Comparison of ENCODE assay signal across 8 cellular contexts in the genomic region with DNA sequence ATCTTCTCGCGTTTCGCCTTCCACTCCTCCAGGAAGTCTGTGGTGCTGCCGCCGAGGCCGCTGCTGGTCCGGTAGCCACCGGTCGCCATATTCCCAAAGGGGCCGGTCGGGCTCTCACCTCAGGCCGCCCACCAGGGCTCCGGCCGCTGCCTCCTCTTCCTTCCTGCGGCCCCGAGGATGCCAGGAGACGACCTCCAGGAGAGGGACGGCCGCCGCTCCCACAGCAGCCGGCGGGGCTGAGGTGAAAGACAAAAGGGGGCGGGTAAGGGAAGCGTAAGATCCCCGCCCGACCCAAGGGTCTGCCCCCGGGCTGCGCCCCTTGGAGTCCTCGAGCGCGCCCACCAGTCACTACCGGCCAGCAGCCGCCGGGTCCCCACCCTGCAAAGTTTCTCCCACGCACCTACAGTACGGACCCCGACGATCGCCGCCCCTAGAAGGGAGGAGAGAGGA. TPM values are rescaled to one million over a fixed set of nuclear protein-coding genes. Genes with fewer than 3 reads are reported as not detected.
A peak's percentile ranks its signal among the peaks of the same experiment; 100 is the strongest.
DNase-seq lines count a peak whose midpoint lies in the region; ATAC-seq and TF ChIP-seq lines count a peak whose summit lies in the region.

No MANE protein-coding gene starts in this region.

- intact Hi-C loops in PC-9 (cut with micrococcal nuclease; ENCODE audit: unreplicated experiment), result loop anchor here (1.0 to 5.0 kb wide), 2 partner anchors 270 to 283 kb away; no protein-coding TSS in a partner anchor

- CTCF ChIA-PET in PC-9 (lab: Charles Lee), result interaction anchor here (0.5 to 0.7 kb wide), 2 partner anchors 73 to 244 kb away, joined by 3 to 7 read pairs; no protein-coding TSS in a partner anchor

- peaks cover 66% of the 10 kb centered on the region for H3K79me2 ChIP-seq in PC-9 (ENCODE audit: low read depth)

- peak overlapping the region; percentile 82 for H3K4me3 ChIP-seq in PC-9
- peak overlapping the region; percentile 71 for H3K4me3 ChIP-seq in effector memory CD4-positive, alpha-beta T cell (ENCODE audit: insufficient read depth, low read depth, low read length, poor library complexity, severe bottlenecking)

- no peak for TF ChIP-seq CTCF in PC-9 (conservative IDR thresholded peaks at IDR 0.05)

- peaks cover 45% of the 10 kb centered on the region for H3K4me1 ChIP-seq in PC-9 (replicated peaks; ENCODE audit: insufficient read depth)
- H3K4me1 ChIP-seq in effector memory CD4-positive, alpha-beta T cell (ENCODE audit: control insufficient read depth, insufficient read depth, low read length, poor library complexity, severe bottlenecking), result no peaks in the 10 kb centered on the region

- H2AFZ ChIP-seq in PC-9, result peak overlapping the region; percentile 76

- peak overlapping the region in 2 of 10 donors; percentile 53 to 67 for H3K27ac Mint-ChIP-seq in naive thymus-derived CD8-positive, alpha-beta T cell

- peaks cover 0 to 3% (median 0%) of the 10 kb centered on the region in 9 donors for H3K9me3 Mint-ChIP-seq in naive thymus-derived CD8-positive, alpha-beta T cell

- H4K20me1 ChIP-seq in PC-9 (ENCODE audit: insufficient read depth), result peaks cover 25% of the 10 kb centered on the region

- peak; percentile 58 for DNase-seq in AG08396 (ENCODE audit: low spot score)
- no peak for DNase-seq in PC-9
- DNase-seq in effector memory CD4-positive, alpha-beta T cell, result no peak
- peak in 1 of 10 donors; percentile 3 for DNase-seq in naive thymus-derived CD8-positive, alpha-beta T cell
- no peak for DNase-seq in NCI-H345 (lab: John Stamatoyannopoulos, UW)
- no peak for DNase-seq in hippocampal formation (lab: John Stamatoyannopoulos, UW)

- no peaks in the 10 kb centered on the region for H3K9me2 ChIP-seq in PC-9 (ENCODE audit: insufficient read depth)

- peaks cover 32% of the 10 kb centered on the region for H3F3A ChIP-seq in PC-9 (ENCODE audit: insufficient read depth, low read depth)

- peak; percentile 36 for ATAC-seq in GM18511 (IDR thresholded peaks at IDR 0.05; ENCODE audit: unreplicated experiment)
- ATAC-seq in HG02884 (IDR thresholded peaks at IDR 0.05; ENCODE audit: unreplicated experiment), result peak; percentile 16
- ATAC-seq in naive thymus-derived CD8-positive, alpha-beta T cell, result peak; percentile 9 to 45

- H3K4me1 Mint-ChIP-seq in naive thymus-derived CD8-positive, alpha-beta T cell, result peaks cover 5 to 27% (median 17%) of the 10 kb centered on the region in 4 donors

- peaks cover 14% of the 10 kb centered on the region for H3K36me3 ChIP-seq in PC-9 (ENCODE audit: low read depth)
- no peaks in the 10 kb centered on the region for H3K36me3 ChIP-seq in effector memory CD4-positive, alpha-beta T cell (ENCODE audit: control insufficient read depth, insufficient read depth, low read length)

- H3K9me3 ChIP-seq in PC-9 (ENCODE audit: insufficient read depth, low read depth), result no peaks in the 10 kb centered on the region
- no peaks in the 10 kb centered on the region for H3K9me3 ChIP-seq in effector memory CD4-positive, alpha-beta T cell (ENCODE audit: control insufficient read depth, low read length)

- H3K27me3 Mint-ChIP-seq in naive thymus-derived CD8-positive, alpha-beta T cell, result peaks cover 32 to 49% (median 39%) of the 10 kb centered on the region in 5 donors

- POLR2A ChIA-PET in PC-9 (lab: Charles Lee; ENCODE audit: unreplicated experiment), result interaction anchor here (0.5 to 1.7 kb wide), 6 partner anchors 137 to 871 kb away, joined by 3 to 18 read pairs (median 4); no protein-coding TSS in a partner anchor
- POLR2A ChIA-PET in naive thymus-derived CD8-positive, alpha-beta T cell (lab: Charles Lee), result no interaction called here

- H3K27ac ChIP-seq in PC-9, result peak overlapping the region; percentile 99
- no peak overlapping the region for H3K27ac ChIP-seq in effector memory CD4-positive, alpha-beta T cell (ENCODE audit: insufficient read depth, low read length, poor library complexity, severe bottlenecking)

- peak overlapping the region; percentile 71 to 93 (median 84) for H3K4me3 Mint-ChIP-seq in naive thymus-derived CD8-positive, alpha-beta T cell

- no TSS peak for BruUV-seq in PC-9 (replicated peaks; lab: Mats Ljungman, UMichigan)

- peaks cover 0 to 6% (median 0%) of the 10 kb centered on the region in 3 donors for H3K36me3 Mint-ChIP-seq in naive thymus-derived CD8-positive, alpha-beta T cell

- H3K4me2 ChIP-seq in PC-9, result peak overlapping the region; percentile 81

- no peaks in the 10 kb centered on the region for H3K27me3 ChIP-seq in PC-9 (ENCODE audit: insufficient read depth, low read depth)
- H3K27me3 ChIP-seq in effector memory CD4-positive, alpha-beta T cell (replicated peaks; ENCODE audit: control insufficient read depth, insufficient read depth, low read length, poor library complexity, severe bottlenecking), result peaks cover 19% of the 10 kb centered on the region

RNA-seq across cellular contexts. Expression of a gene that starts 0.6 kb away (rescaled TPM):
- total RNA-seq in PC-9 (2021), result 204 and 361 TPM in 2 replicates
- total RNA-seq in naive thymus-derived CD8-positive, alpha-beta T cell, result 1 to 10 TPM; 5.8 to 8.1 TPM
- 1 to 10 TPM in 2 of 3 donors, under 1 TPM in 1; 0.38 to 2.2 (median 1.4) TPM for polyA plus RNA-seq in naive thymus-derived CD8-positive, alpha-beta T cell

Comparison
In these comparisons a context has a peak if more than half of its experiments do, and no peak if none do; other contexts are left out.
1. RNA of a gene that starts 0.6 kb away (total RNA-seq): 204 to 361 TPM in PC-9; 5.8 to 8.1 TPM in naive thymus-derived CD8-positive, alpha-beta T cell; every median in the first group is over 10 times any median in the second.
2. Peak in every context shown above with its lines, with median percentiles within 50 percentile points of each other: ATAC-seq.